ENCODE assay signal across 1 cellular context in the genomic region with DNA sequence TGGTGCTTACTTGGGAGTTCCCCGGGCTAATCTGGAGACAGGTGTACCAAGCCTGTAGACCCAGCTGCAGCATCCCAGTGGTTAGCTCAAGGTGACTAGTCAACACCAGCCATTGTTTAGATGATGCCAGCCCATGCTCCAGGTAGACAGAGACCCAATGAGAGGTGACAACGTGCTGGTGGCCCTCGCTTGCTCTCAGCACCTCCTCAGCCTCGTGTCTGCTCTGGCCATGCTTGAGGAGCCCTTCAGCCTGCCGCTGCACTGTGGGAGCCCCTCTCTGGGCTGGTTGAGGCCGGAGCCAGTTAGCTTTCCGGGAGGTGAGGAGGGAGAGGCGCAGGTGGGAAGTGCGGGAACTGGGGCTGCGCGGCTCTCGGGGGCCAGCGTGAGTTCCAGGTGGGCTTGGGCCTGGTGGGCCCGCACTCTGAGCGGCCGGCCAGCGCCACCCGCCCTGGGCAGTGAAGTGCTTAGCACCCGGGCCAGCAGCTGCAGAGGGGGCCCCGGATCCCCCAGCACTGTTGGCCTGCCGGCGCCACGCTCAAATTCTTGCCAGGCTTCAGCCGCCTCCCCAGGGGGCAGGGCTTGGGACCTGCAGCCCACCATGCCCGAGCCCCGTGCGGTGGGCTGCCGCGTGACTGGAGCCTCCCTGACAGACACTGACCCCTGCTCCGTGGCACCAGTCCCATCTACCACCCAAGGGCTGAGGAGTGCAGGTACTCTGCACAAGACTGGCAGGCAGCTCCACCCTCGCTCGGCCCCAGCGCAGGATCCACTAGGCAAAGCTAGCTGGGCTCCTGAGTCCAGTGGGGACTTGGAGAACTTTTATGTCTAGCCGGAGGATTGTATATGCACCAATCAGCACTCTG.
A peak's percentile ranks its signal among the peaks of the same experiment; 100 is the strongest.
TF ChIP-seq lines count a peak whose summit lies in the region.

No MANE protein-coding gene starts in this region.

TF ChIP-seq in HEK293, 187 proteins besides CTCF, POLR2A, EP300 and RAD21:
- TF ChIP-seq ZNF544 (tag by site-specific recombination; IDR thresholded peaks at IDR 0.05) (peak; percentile 68; the same call in 1 of the 2 replicates), ZNF529 (tag by site-specific recombination; IDR thresholded peaks at IDR 0.05; ENCODE audit: insufficient replicate concordance) (peak; percentile 30), RBAK (tag by site-specific recombination; IDR thresholded peaks at IDR 0.05) (peak; percentile 66; the same call in 1 of the 2 replicates), ZNF121 (tag by site-specific recombination; IDR thresholded peaks at IDR 0.05) (no peak), ZNF670 (tag by site-specific recombination; IDR thresholded peaks at IDR 0.05; ENCODE audit: low read depth) (no peak), ZNF426 (tag by site-specific recombination; IDR thresholded peaks at IDR 0.05) (no peak), ZNF132 (tag by site-specific recombination; IDR thresholded peaks at IDR 0.05; ENCODE audit: borderline replicate concordance) (no peak), ZNF211 (tag by site-specific recombination; IDR thresholded peaks at IDR 0.05; ENCODE audit: low read depth) (0 out of 2 replicates have a peak, but pooled peaks have one; percentile 25), ZNF580 (tag by site-specific recombination; IDR thresholded peaks at IDR 0.05) (no peak), ZNF416 (tag by site-specific recombination; IDR thresholded peaks at IDR 0.05) (peak; percentile 39; the same call in 1 of the 2 replicates), INSM2 (tag by site-specific recombination; IDR thresholded peaks at IDR 0.05) (no peak), PBX3 (CRISPR knock-in tag; IDR thresholded peaks at IDR 0.05) (no peak), SP3 (tag by site-specific recombination; IDR thresholded peaks at IDR 0.05) (no peak), HIC1 (tag by site-specific recombination; IDR thresholded peaks at IDR 0.05) (no peak), GLIS2 (tag by site-specific recombination; IDR thresholded peaks at IDR 0.05) (no peak), ZNF701 (tag by site-specific recombination; IDR thresholded peaks at IDR 0.05) (no peak), ZNF280D (tag by site-specific recombination; IDR thresholded peaks at IDR 0.05) (peak; percentile 91), ZNF169 (tag by site-specific recombination; IDR thresholded peaks at IDR 0.05) (0 out of 2 replicates have a peak, but pooled peaks have one; percentile 45), ZNF2 (tag by site-specific recombination; IDR thresholded peaks at IDR 0.05) (no peak), ZNF266 (tag by site-specific recombination; IDR thresholded peaks at IDR 0.05; ENCODE audit: low read depth) (no peak), ZNF610 (tag by site-specific recombination; IDR thresholded peaks at IDR 0.05; ENCODE audit: borderline replicate concordance) (no peak), BCL6B (tag by site-specific recombination; IDR thresholded peaks at IDR 0.05) (no peak), ZNF658 (tag by site-specific recombination; IDR thresholded peaks at IDR 0.05) (no peak), ZNF571 (tag by site-specific recombination; IDR thresholded peaks at IDR 0.05) (0 out of 2 replicates have a peak, but pooled peaks have one; percentile 77), ZNF146 (tag by site-specific recombination; IDR thresholded peaks at IDR 0.05) (no peak), ZNF626 (tag by site-specific recombination; IDR thresholded peaks at IDR 0.05) (0 out of 2 replicates have a peak, but pooled peaks have one; percentile 36), ZNF548 (tag by site-specific recombination; IDR thresholded peaks at IDR 0.05) (peak; percentile 53; the same call in 1 of the 2 replicates), ZNF157 (tag by site-specific recombination; IDR thresholded peaks at IDR 0.05) (0 out of 2 replicates have a peak, but pooled peaks have one; percentile 19), ZNF776 (tag by site-specific recombination; IDR thresholded peaks at IDR 0.05; ENCODE audit: borderline replicate concordance) (0 out of 2 replicates have a peak, but pooled peaks have one; percentile 30), ZNF585B (tag by site-specific recombination; IDR thresholded peaks at IDR 0.05) (0 out of 2 replicates have a peak, but pooled peaks have one; percentile 21)
- TF ChIP-seq, protein P1, sequence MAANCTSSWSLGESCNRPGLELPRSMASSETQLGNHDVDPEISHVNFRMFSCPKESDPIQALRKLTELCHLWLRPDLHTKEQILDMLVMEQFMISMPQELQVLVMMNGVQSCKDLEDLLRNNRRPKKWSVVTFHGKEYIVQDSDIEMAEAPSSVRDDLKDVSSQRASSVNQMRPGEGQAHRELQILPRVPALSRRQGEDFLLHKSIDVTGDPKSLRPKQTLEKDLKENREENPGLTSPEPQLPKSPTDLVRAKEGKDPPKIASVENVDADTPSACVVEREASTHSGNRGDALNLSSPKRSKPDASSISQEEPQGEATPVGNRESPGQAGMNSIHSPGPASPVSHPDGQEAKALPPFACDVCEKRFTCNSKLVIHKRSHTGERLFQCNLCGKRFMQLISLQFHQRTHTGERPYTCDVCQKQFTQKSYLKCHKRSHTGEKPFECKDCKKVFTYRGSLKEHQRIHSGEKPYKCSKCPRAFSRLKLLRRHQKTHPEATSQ (tag by site-specific recombination; IDR thresholded peaks at IDR 0.05), result no peak
- TF ChIP-seq, protein P2, sequence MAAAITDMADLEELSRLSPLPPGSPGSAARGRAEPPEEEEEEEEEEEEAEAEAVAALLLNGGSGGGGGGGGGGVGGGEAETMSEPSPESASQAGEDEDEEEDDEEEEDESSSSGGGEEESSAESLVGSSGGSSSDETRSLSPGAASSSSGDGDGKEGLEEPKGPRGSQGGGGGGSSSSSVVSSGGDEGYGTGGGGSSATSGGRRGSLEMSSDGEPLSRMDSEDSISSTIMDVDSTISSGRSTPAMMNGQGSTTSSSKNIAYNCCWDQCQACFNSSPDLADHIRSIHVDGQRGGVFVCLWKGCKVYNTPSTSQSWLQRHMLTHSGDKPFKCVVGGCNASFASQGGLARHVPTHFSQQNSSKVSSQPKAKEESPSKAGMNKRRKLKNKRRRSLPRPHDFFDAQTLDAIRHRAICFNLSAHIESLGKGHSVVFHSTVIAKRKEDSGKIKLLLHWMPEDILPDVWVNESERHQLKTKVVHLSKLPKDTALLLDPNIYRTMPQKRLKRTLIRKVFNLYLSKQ (tag by site-specific recombination; IDR thresholded peaks at IDR 0.05; ENCODE audit: borderline replicate concordance), result no peak
